Comparison of ENCODE assay signal across 22 cellular contexts in genomic region chr2:156891609-156892008, GRCh38.
"Had no signal": no experiment of that assay in that cellular context is flagged by ENCODE, and none has a peak within 500 bp of the region (broad histone marks: within the 10 kb centered on the region; RNA-seq: fewer than 3 reads in every experiment).

No MANE protein-coding gene starts in this region.

- H3K9me3 ChIP-seq: esophagus muscularis mucosa, gastroesophageal sphincter, ovary, right atrium auricular region, sigmoid colon, stomach, thoracic aorta had no signal

- H3K36me3 Mint-ChIP-seq: immature natural killer cell, naive B cell had no signal

- H3K4me3 Mint-ChIP-seq: dendritic cell treated with granulocyte-macrophage colony-stimulating factor and Interleukin-4, amounts not matched to agents 40 ng/mL and 50 ng/mL, for 4 days; effector memory CD8-positive, alpha-beta T cell; immature natural killer cell; naive B cell had no signal

- H3K27ac ChIP-seq: epithelial cell of prostate, esophagus muscularis mucosa, gastroesophageal sphincter, ovary, right atrium auricular region, sigmoid colon, skin epidermis, stomach, thoracic aorta had no signal

- H3K36me3 ChIP-seq: esophagus muscularis mucosa, gastroesophageal sphincter, ovary, right atrium auricular region, sigmoid colon, stomach, thoracic aorta had no signal

- DNase-seq: effector memory CD8-positive, alpha-beta T cell; glutamatergic neuron; immature natural killer cell; left ventricle myocardium superior; mesendoderm; naive B cell; nucleus accumbens; ovary; sigmoid colon; stimulated activated CD4-positive, alpha-beta T cell treated with anti-CD3 and anti-CD28 coated beads, Interleukin-12 subunit alpha, Interleukin-12 subunit beta, amount 100 ng/mL, for 4 hours; stimulated activated naive CD4-positive, alpha-beta T cell; stomach; substantia nigra; trophoblast cell had no signal

- H3K9me3 Mint-ChIP-seq: dendritic cell treated with granulocyte-macrophage colony-stimulating factor and Interleukin-4, amounts not matched to agents 40 ng/mL and 50 ng/mL, for 4 days; effector memory CD8-positive, alpha-beta T cell; naive B cell had no signal

- H3K4me3 ChIP-seq: gastroesophageal sphincter, lung, ovary, right atrium auricular region, sigmoid colon, skin epidermis, stomach, thoracic aorta had no signal

- H3K27me3 ChIP-seq: ovary, right atrium auricular region, stomach had no signal

- H3K4me1 Mint-ChIP-seq: immature natural killer cell had no signal

- H3K4me1 ChIP-seq: right atrium auricular region had no signal

- H3K27ac Mint-ChIP-seq: dendritic cell treated with granulocyte-macrophage colony-stimulating factor and Interleukin-4, amounts not matched to agents 40 ng/mL and 50 ng/mL, for 4 days; effector memory CD8-positive, alpha-beta T cell; immature natural killer cell; naive B cell had no signal
